In the genomic region with DNA sequence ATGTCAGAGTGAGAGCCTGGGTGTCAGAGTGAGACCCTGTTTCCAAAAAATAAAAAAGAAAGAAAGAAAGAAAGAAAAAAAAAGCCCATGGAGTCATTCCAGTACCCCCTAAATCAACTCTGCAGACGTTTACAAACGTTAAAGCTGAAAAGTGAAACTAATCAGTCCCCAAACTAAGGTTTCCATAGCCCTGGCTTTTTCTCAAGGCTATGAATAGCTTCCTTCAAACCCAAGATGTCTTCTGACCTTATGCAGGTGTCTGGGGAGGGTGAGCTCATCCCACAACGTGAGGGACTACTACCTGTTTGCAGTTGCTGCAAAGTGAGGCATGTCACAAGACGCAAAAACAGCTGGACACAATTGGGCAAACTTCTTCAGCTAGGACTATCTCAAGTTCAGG, we compare ENCODE assay signal across 12 cellular contexts.
DNase-seq lines count a peak whose midpoint lies in the region; ATAC-seq lines count a peak whose summit lies in the region.
"Had no signal": no experiment of that assay in that cellular context is flagged by ENCODE, and none has a peak within 500 bp of the region (broad histone marks: within the 10 kb centered on the region; RNA-seq: fewer than 3 reads in every experiment).

No MANE protein-coding gene starts in this region.

- H3K4me1 ChIP-seq in right cardiac atrium (ENCODE audit: control insufficient read depth, insufficient read depth, low read length), result no peaks in the 10 kb centered on the region

- no peaks in the 10 kb centered on the region for H3K9me3 ChIP-seq in right cardiac atrium (ENCODE audit: control insufficient read depth, low read length)

- H3K27ac ChIP-seq in right cardiac atrium (ENCODE audit: low read length), result no peak overlapping the region

- H3K4me3 ChIP-seq in right cardiac atrium (ENCODE audit: low read length), result no peak overlapping the region

- no peaks in the 10 kb centered on the region for H3K9me3 Mint-ChIP-seq in central memory CD8-positive, alpha-beta T cell
- H3K9me3 Mint-ChIP-seq: WTC11 had no signal

- no peaks in the 10 kb centered on the region for H3K27me3 Mint-ChIP-seq in central memory CD8-positive, alpha-beta T cell

- peak overlapping the region; percentile 75 for H3K4me3 Mint-ChIP-seq in central memory CD8-positive, alpha-beta T cell
- H3K4me3 Mint-ChIP-seq: nephron, WTC11 had no signal

- peak overlapping the region; percentile 93 for H3K27ac Mint-ChIP-seq in central memory CD8-positive, alpha-beta T cell (ENCODE audit: low read depth)
- H3K27ac Mint-ChIP-seq: nephron, WTC11 had no signal

- DNase-seq in central memory CD8-positive, alpha-beta T cell (ENCODE audit: low spot score in 2 of 2), result no peak
- DNase-seq in stimulated activated CD4-positive, alpha-beta T cell treated with anti-CD3 and anti-CD28 coated beads, Interleukin-12 subunit alpha, Interleukin-12 subunit beta, amount 100 ng/mL, for 4 hours, result no peak
- DNase-seq in right cardiac atrium (no peak), H4 (ENCODE audit: low spot score) (no peak)
- DNase-seq: hippocampal formation, NCI-H69 had no signal

- peaks cover 31% of the 10 kb centered on the region for H3K36me3 Mint-ChIP-seq in central memory CD8-positive, alpha-beta T cell (ENCODE audit: insufficient read depth)
- H3K36me3 Mint-ChIP-seq: WTC11 had no signal

- intact Hi-C loops in right cardiac atrium (cut with DNase I), result loop anchor here in 2 of 4 donors (10.0 kb wide), 1 partner anchor 141 kb away; a partner anchor contains a TSS

- peak; percentile 40 for ATAC-seq in GM18508 (IDR thresholded peaks at IDR 0.05; ENCODE audit: insufficient read depth, unreplicated experiment)
- peak; percentile 49 for ATAC-seq in GM21423 (IDR thresholded peaks at IDR 0.05; ENCODE audit: unreplicated experiment)
- ATAC-seq in HG03378 (IDR thresholded peaks at IDR 0.05; ENCODE audit: unreplicated experiment), result peak; percentile 45
- ATAC-seq in central memory CD8-positive, alpha-beta T cell (replicated peaks; ENCODE audit: extremely low read depth, poor library complexity, severe bottlenecking), result no peak
- no peak for ATAC-seq in esophagus mucosa
- ATAC-seq in right cardiac atrium, result no peak
- ATAC-seq: WTC11 had no signal

- 74% methylated on average over 4 of the region's 4 CpGs for WGBS in right cardiac atrium

- H3K27me3 ChIP-seq in right cardiac atrium (ENCODE audit: control insufficient read depth, insufficient read depth), result no peaks in the 10 kb centered on the region

- peaks cover 63% of the 10 kb centered on the region for H3K4me1 Mint-ChIP-seq in central memory CD8-positive, alpha-beta T cell

Comparison
In these comparisons a context has a peak if more than half of its experiments do, and no peak if none do; other contexts are left out.
1. ATAC-seq: peak in GM18508 (single experiment), GM21423 (single experiment) and HG03378 (single experiment); none in central memory CD8-positive, alpha-beta T cell (single experiment), esophagus mucosa (single experiment) and right cardiac atrium (0 of 2).